In genomic region chr12:53805801-53806200, GRCh38 we compare ENCODE assay signal across 19 cellular contexts. TPM values are rescaled to one million over a fixed set of nuclear protein-coding genes. Genes with fewer than 3 reads are reported as not detected.
"Had no signal": no experiment of that assay in that cellular context is flagged by ENCODE, and none has a peak within 500 bp of the region (broad histone marks: within the 10 kb centered on the region; RNA-seq: fewer than 3 reads in every experiment).

No MANE protein-coding gene starts in this region.

- H3K4me1 ChIP-seq: adrenal gland had no signal

- H3K36me3 ChIP-seq: adrenal gland, thoracic aorta had no signal

- H3K9me3 ChIP-seq: adrenal gland, mucosa of descending colon, thoracic aorta had no signal

- H3K27ac ChIP-seq: adrenal gland, epithelial cell of prostate, thoracic aorta had no signal

- ATAC-seq: left lobe of liver; mucosa of descending colon; naive thymus-derived CD8-positive, alpha-beta T cell; right cardiac atrium had no signal

- H3K4me3 ChIP-seq: adrenal gland, mucosa of descending colon, thoracic aorta had no signal

- DNase-seq: activated CD4-positive, alpha-beta T cell treated with anti-CD3 and anti-CD28 coated beads, Interleukin-2, amount 10 ng/mL, durations not matched to agents 7 days and 5 days; activated CD4-positive, CD25-positive, alpha-beta regulatory T cell; activated CD8-positive, alpha-beta memory T cell treated with anti-CD3 and anti-CD28 coated beads for 24 hours; activated naive CD4-positive, alpha-beta T cell treated with anti-CD3 and anti-CD28 coated beads, Interleukin-2, amount 10 ng/mL, durations not matched to agents 7 days and 5 days; adrenal gland; central memory CD4-positive, alpha-beta T cell; cortex of kidney; effector memory CD4-positive, alpha-beta T cell; mucosa of descending colon; naive thymus-derived CD8-positive, alpha-beta T cell; right cardiac atrium; stimulated activated CD4-positive, alpha-beta T cell treated with anti-CD3 and anti-CD28 coated beads, Interleukin-12 subunit alpha, Interleukin-12 subunit beta, amount 100 ng/mL, for 4 hours; stimulated activated CD4-positive, alpha-beta T cell treated with anti-CD3 and anti-CD28 coated beads, Interleukin-4, amount 100 ng/mL, for 1 hour; T-helper 1 cell had no signal

RNA-seq across cellular contexts. Expression of gene CISTR, which starts 54.0 kb away (rescaled TPM):
- total RNA-seq: activated CD4-positive, alpha-beta T cell treated with anti-CD3 and anti-CD28 coated beads, Interleukin-2, amount 10 ng/mL, durations not matched to agents 7 days and 5 days; adrenal gland; left lobe of liver; mucosa of descending colon; naive thymus-derived CD8-positive, alpha-beta T cell; posterior vena cava; thoracic aorta; ureter had no signal
- polyA plus RNA-seq: adrenal gland; naive thymus-derived CD8-positive, alpha-beta T cell had no signal
